ENCODE assay signal across 12 cellular contexts in genomic region chr2:233141888-233142287, GRCh38.
A peak's percentile ranks its signal among the peaks of the same experiment; 100 is the strongest.
DNase-seq lines count a peak whose midpoint lies in the region; ATAC-seq and TF ChIP-seq lines count a peak whose summit lies in the region.
"Had no signal": no experiment of that assay in that cellular context is flagged by ENCODE, and none has a peak within 500 bp of the region (broad histone marks: within the 10 kb centered on the region; RNA-seq: fewer than 3 reads in every experiment).

No MANE protein-coding gene starts in this region.

- no peak overlapping the region for H2AFZ ChIP-seq in Karpas-422 (ENCODE audit: low read length)

- DNase-seq in cardiac septum (ENCODE audit: low spot score) (peak; percentile 19), heart left ventricle (no peak), upper lobe of right lung (no peak), Karpas-422 (no peak), omental fat pad (ENCODE audit: low spot score) (no peak), UCSD-AML1 (lab: John Stamatoyannopoulos, UW; ENCODE audit: unreplicated experiment) (no peak)
- no peak for DNase-seq in activated naive CD8-positive, alpha-beta T cell treated with anti-CD3 and anti-CD28 coated beads, Interleukin-2, amount 50 U/mL, for 24 hours
- DNase-seq: foreskin keratinocyte, kidney had no signal

- H3K27ac Mint-ChIP-seq in IgD-negative memory B cell, result peak overlapping the region; percentile 67 to 87 (median 85)
- H3K27ac Mint-ChIP-seq in activated naive CD8-positive, alpha-beta T cell treated with anti-CD3 and anti-CD28 coated beads, Interleukin-2, amount 50 U/mL, for 24 hours, result peak overlapping the region; percentile 40

- H3K27me3 Mint-ChIP-seq in IgD-negative memory B cell, result no peaks in the 10 kb centered on the region
- no peaks in the 10 kb centered on the region for H3K27me3 Mint-ChIP-seq in activated naive CD8-positive, alpha-beta T cell treated with anti-CD3 and anti-CD28 coated beads, Interleukin-2, amount 50 U/mL, for 24 hours

- peaks cover 18 to 29% (median 29%) of the 10 kb centered on the region in 3 donors for H3K4me1 Mint-ChIP-seq in IgD-negative memory B cell
- peaks cover 28% of the 10 kb centered on the region for H3K4me1 Mint-ChIP-seq in activated naive CD8-positive, alpha-beta T cell treated with anti-CD3 and anti-CD28 coated beads, Interleukin-2, amount 50 U/mL, for 24 hours

- H3K9me3 ChIP-seq in heart left ventricle, result no peaks in the 10 kb centered on the region
- H3K9me3 ChIP-seq in upper lobe of right lung, result no peaks in the 10 kb centered on the region
- no peaks in the 10 kb centered on the region for H3K9me3 ChIP-seq in Karpas-422 (ENCODE audit: low read length)
- H3K9me3 ChIP-seq: vagina had no signal

- peaks cover 0 to 12% (median 0%) of the 10 kb centered on the region in 9 donors for H3K27me3 ChIP-seq in heart left ventricle
- no peaks in the 10 kb centered on the region for H3K27me3 ChIP-seq in upper lobe of right lung
- no peaks in the 10 kb centered on the region for H3K27me3 ChIP-seq in Karpas-422 (ENCODE audit: low read length)
- H3K27me3 ChIP-seq: foreskin keratinocyte, vagina had no signal

- no peaks in the 10 kb centered on the region for H3K9me2 ChIP-seq in Karpas-422 (replicated peaks; ENCODE audit: insufficient read depth, low read length)

- H3K4me3 Mint-ChIP-seq in IgD-negative memory B cell, result peak overlapping the region in 2 of 4 donors; percentile 46 to 76
- no peak overlapping the region for H3K4me3 Mint-ChIP-seq in activated naive CD8-positive, alpha-beta T cell treated with anti-CD3 and anti-CD28 coated beads, Interleukin-2, amount 50 U/mL, for 24 hours

- no peaks in the 10 kb centered on the region for H3K9me3 Mint-ChIP-seq in IgD-negative memory B cell
- peaks cover 4% of the 10 kb centered on the region for H3K9me3 Mint-ChIP-seq in activated naive CD8-positive, alpha-beta T cell treated with anti-CD3 and anti-CD28 coated beads, Interleukin-2, amount 50 U/mL, for 24 hours

- no peaks in the 10 kb centered on the region for H4K20me1 ChIP-seq in Karpas-422 (ENCODE audit: insufficient read depth, low read depth, low read length)

- intact Hi-C loops in cardiac septum (cut with DNase I) (no loop called here), heart left ventricle (cut with DNase I) (no loop called here), upper lobe of right lung (cut with DNase I) (no loop called here)

- TF ChIP-seq CTCF in heart left ventricle (IDR thresholded peaks at IDR 0.05) (no peak), upper lobe of right lung (IDR thresholded peaks at IDR 0.05) (no peak), omental fat pad (IDR thresholded peaks at IDR 0.05) (no peak)

- H3K4me2 ChIP-seq in Karpas-422 (ENCODE audit: low read depth, low read length, poor library complexity, severe bottlenecking), result no peak overlapping the region

- peaks cover 5% of the 10 kb centered on the region for H3K36me3 Mint-ChIP-seq in IgD-negative memory B cell
- peaks cover 60% of the 10 kb centered on the region for H3K36me3 Mint-ChIP-seq in activated naive CD8-positive, alpha-beta T cell treated with anti-CD3 and anti-CD28 coated beads, Interleukin-2, amount 50 U/mL, for 24 hours (ENCODE audit: low read depth)

- H3K4me3 ChIP-seq in heart left ventricle (no peak overlapping the region), upper lobe of right lung (no peak overlapping the region), Karpas-422 (ENCODE audit: low read length) (no peak overlapping the region)
- H3K4me3 ChIP-seq: vagina had no signal

- H3K36me3 ChIP-seq in heart left ventricle, result peaks cover 0 to 72% (median 8%) of the 10 kb centered on the region in 9 donors
- peaks cover 36% of the 10 kb centered on the region for H3K36me3 ChIP-seq in upper lobe of right lung
- H3K36me3 ChIP-seq in Karpas-422 (ENCODE audit: insufficient read depth, low read length), result peaks cover 65% of the 10 kb centered on the region
- H3K36me3 ChIP-seq: vagina had no signal

- H3K27ac ChIP-seq in heart left ventricle, result no peak overlapping the region
- no peak overlapping the region for H3K27ac ChIP-seq in upper lobe of right lung
- no peak overlapping the region for H3K27ac ChIP-seq in Karpas-422 (ENCODE audit: low read length)
- H3K27ac ChIP-seq: foreskin keratinocyte, vagina, VCaP had no signal

- H3K9ac ChIP-seq in Karpas-422 (ENCODE audit: low read length), result no peak overlapping the region

- ATAC-seq in heart left ventricle (no peak), upper lobe of right lung (peak; percentile 27), omental fat pad (ENCODE audit: low FRiP score) (no peak)
- no peak for ATAC-seq in activated naive CD8-positive, alpha-beta T cell treated with anti-CD3 and anti-CD28 coated beads, Interleukin-2, amount 50 U/mL, for 24 hours
- ATAC-seq: foreskin keratinocyte had no signal

- 53 to 69% (median 60%) methylated on average over 6 of the region's 6 CpGs for WGBS in heart left ventricle, 4 donors

- TF ChIP-seq POLR2A in heart left ventricle (IDR thresholded peaks at IDR 0.05), result no peak

- H3K4me1 ChIP-seq in heart left ventricle (no peaks in the 10 kb centered on the region), upper lobe of right lung (no peaks in the 10 kb centered on the region), Karpas-422 (ENCODE audit: low read length) (no peaks in the 10 kb centered on the region)
- H3K4me1 ChIP-seq: vagina had no signal

- peaks cover 7% of the 10 kb centered on the region; the same call in 1 of the 2 replicates for H3K79me2 ChIP-seq in Karpas-422 (ENCODE audit: low read length)
